ENCODE assay signal across 1 cellular context in the genomic region with DNA sequence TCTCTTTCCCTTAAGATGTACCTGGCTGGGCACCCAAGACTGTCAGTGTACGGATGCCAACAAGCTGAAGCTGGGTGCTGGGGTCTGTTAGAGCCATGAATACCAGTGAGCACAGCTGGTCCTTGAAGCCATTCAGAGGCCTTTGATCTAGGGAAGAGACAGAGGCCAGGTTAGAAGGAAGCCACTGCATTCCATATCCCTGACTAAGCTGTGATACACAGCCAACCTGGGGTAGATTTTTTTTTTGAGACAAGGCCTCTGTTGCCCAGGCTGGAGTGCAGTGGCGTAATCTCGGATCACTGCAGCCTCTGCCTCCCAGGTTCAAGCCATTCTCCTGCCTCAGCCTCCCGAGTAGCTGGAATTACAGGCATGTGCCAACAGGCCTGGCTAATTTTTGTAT.
TF ChIP-seq lines count a peak whose summit lies in the region.

No MANE protein-coding gene starts in this region.

TF ChIP-seq in WTC11, 78 proteins besides CTCF, POLR2A, EP300 and RAD21:
- no peak for TF ChIP-seq MLX (CRISPR knock-in tag; IDR thresholded peaks at IDR 0.05)
- TF ChIP-seq, protein P1, sequence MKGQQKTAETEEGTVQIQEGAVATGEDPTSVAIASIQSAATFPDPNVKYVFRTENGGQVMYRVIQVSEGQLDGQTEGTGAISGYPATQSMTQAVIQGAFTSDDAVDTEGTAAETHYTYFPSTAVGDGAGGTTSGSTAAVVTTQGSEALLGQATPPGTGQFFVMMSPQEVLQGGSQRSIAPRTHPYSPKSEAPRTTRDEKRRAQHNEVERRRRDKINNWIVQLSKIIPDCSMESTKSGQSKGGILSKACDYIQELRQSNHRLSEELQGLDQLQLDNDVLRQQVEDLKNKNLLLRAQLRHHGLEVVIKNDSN (CRISPR knock-in tag; IDR thresholded peaks at IDR 0.05): no peak
- no peak for TF ChIP-seq ZNF232 (CRISPR knock-in tag; IDR thresholded peaks at IDR 0.05)
- TF ChIP-seq E2F1 (CRISPR knock-in tag; IDR thresholded peaks at IDR 0.05): no peak
- no peak for TF ChIP-seq ETV6 (CRISPR knock-in tag; IDR thresholded peaks at IDR 0.05)
- TF ChIP-seq, protein P2, sequence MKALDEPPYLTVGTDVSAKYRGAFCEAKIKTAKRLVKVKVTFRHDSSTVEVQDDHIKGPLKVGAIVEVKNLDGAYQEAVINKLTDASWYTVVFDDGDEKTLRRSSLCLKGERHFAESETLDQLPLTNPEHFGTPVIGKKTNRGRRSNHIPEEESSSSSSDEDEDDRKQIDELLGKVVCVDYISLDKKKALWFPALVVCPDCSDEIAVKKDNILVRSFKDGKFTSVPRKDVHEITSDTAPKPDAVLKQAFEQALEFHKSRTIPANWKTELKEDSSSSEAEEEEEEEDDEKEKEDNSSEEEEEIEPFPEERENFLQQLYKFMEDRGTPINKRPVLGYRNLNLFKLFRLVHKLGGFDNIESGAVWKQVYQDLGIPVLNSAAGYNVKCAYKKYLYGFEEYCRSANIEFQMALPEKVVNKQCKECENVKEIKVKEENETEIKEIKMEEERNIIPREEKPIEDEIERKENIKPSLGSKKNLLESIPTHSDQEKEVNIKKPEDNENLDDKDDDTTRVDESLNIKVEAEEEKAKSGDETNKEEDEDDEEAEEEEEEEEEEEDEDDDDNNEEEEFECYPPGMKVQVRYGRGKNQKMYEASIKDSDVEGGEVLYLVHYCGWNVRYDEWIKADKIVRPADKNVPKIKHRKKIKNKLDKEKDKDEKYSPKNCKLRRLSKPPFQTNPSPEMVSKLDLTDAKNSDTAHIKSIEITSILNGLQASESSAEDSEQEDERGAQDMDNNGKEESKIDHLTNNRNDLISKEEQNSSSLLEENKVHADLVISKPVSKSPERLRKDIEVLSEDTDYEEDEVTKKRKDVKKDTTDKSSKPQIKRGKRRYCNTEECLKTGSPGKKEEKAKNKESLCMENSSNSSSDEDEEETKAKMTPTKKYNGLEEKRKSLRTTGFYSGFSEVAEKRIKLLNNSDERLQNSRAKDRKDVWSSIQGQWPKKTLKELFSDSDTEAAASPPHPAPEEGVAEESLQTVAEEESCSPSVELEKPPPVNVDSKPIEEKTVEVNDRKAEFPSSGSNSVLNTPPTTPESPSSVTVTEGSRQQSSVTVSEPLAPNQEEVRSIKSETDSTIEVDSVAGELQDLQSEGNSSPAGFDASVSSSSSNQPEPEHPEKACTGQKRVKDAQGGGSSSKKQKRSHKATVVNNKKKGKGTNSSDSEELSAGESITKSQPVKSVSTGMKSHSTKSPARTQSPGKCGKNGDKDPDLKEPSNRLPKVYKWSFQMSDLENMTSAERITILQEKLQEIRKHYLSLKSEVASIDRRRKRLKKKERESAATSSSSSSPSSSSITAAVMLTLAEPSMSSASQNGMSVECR (CRISPR knock-in tag; IDR thresholded peaks at IDR 0.05; ENCODE audit: borderline replicate concordance): no peak
- no peak for TF ChIP-seq ZNF396 (CRISPR knock-in tag; IDR thresholded peaks at IDR 0.05; ENCODE audit: borderline replicate concordance)
- TF ChIP-seq GTF2I (CRISPR knock-in tag; conservative IDR thresholded peaks at IDR 0.05): no peak
- no peak for TF ChIP-seq JUN (CRISPR knock-in tag; IDR thresholded peaks at IDR 0.05)
- TF ChIP-seq SMAD3 (CRISPR knock-in tag; IDR thresholded peaks at IDR 0.05; ENCODE audit: borderline replicate concordance): no peak
- no peak for TF ChIP-seq FOXJ3 (CRISPR knock-in tag; IDR thresholded peaks at IDR 0.05; ENCODE audit: borderline replicate concordance)
